Comparison of ENCODE assay signal across 15 cellular contexts in the genomic region with DNA sequence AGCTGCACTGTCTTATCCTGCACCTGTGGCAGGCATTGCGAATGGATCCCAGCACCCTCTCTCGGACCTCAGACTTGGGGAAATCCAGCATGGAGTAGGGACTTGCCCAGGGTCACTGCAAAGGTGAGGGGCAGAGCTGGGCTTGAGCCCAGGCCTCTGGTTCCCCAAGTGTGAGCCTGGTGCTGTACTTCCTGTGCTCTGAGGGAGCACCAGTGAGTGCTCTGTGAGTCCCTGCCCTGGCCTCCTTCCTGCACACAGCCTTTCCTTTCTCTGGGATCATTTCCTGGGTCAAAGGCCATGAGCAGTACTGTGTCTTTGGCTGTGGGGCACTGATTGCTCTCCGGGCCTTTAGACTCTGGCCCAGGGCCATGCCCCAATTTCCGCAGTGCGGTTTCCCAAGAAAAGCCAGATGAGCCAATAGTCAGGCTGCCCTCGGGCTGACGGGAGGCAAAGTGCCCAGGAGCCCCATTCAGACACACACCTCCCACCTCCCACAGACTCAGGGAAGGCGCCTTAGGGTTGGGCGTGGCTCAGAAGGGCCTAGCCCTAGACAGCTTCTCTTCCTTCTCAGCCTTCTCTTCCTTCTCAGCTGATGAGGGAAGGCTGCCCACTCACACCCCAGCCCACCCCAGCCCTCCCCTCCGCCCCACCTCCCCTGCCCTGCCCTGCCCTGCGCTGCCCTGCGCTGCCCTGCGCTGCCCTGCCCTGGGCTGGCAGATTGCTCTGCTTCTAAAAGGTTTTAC. TPM values are rescaled to one million over a fixed set of nuclear protein-coding genes. Genes with fewer than 3 reads are reported as not detected.
A peak's percentile ranks its signal among the peaks of the same experiment; 100 is the strongest.
DNase-seq lines count a peak whose midpoint lies in the region; ATAC-seq, FAIRE-seq and TF ChIP-seq lines count a peak whose summit lies in the region.
"Had no signal": no experiment of that assay in that cellular context is flagged by ENCODE, and none has a peak within 500 bp of the region (broad histone marks: within the 10 kb centered on the region; RNA-seq: fewer than 3 reads in every experiment).

No MANE protein-coding gene starts in this region.

- peaks cover 0 to 6% of the 10 kb centered on the region in 2 donors for H3K4me1 ChIP-seq in neuronal stem cell (ENCODE audit: control insufficient read depth in 2 of 2, insufficient read depth in 1 of 2, low read depth in 1 of 2, low read length in 2 of 2)

- H3K9ac ChIP-seq in neuronal stem cell (ENCODE audit: low read depth, low read length, poor library complexity), result no peak overlapping the region
- H3K9ac ChIP-seq: BLaER1 had no signal

- no peak for FAIRE-seq in GM12892 (lab: Jason Lieb, UNC)
- FAIRE-seq: GM19239 had no signal

- TF ChIP-seq CTCF in Calu3 (IDR thresholded peaks at IDR 0.05; ENCODE audit: unreplicated experiment), result no peak

- peaks cover 23% of the 10 kb centered on the region for H3K36me3 Mint-ChIP-seq in Calu3 (ENCODE audit: insufficient read depth, unreplicated experiment)

- H3K27ac ChIP-seq in epithelial cell of prostate (peak overlapping the region; percentile 99), neuronal stem cell (replicated peaks; ENCODE audit: low read length) (no peak overlapping the region)
- H3K27ac ChIP-seq: BLaER1, heart right ventricle had no signal

- no peak overlapping the region for H3K4me2 ChIP-seq in neuronal stem cell (ENCODE audit: insufficient read depth, low read length, poor library complexity, severe bottlenecking)
- H3K4me2 ChIP-seq: BLaER1 had no signal

- H3K4me3 ChIP-seq in neuronal stem cell (ENCODE audit: low read length in 2 of 2), result no peak overlapping the region
- H3K4me3 ChIP-seq: BLaER1, heart right ventricle had no signal

- peak overlapping the region; percentile 79 for H2AFZ ChIP-seq in neuronal stem cell (ENCODE audit: low read length)

- no peak overlapping the region for H2BK120ac ChIP-seq in neuronal stem cell (ENCODE audit: low read depth, low read length)

- H3K27ac Mint-ChIP-seq in Calu3 (ENCODE audit: unreplicated experiment), result peak overlapping the region; percentile 68

- WGBS in neuronal stem cell (ENCODE audit: extremely low coverage in 2 of 2, insufficient read length in 2 of 2, insufficient replicate concordance in 1 of 2), 2 donors, result no CpG with 5 or more reads among the region's 13 CpGs

- no peak for TF ChIP-seq POLR2A in GM12892 (IDR thresholded peaks at IDR 0.05; ENCODE audit: low read depth, low read length)

- H3K36me3 ChIP-seq in neuronal stem cell (replicated peaks in 1 of 2; ENCODE audit: control insufficient read depth in 2 of 2, insufficient read depth in 2 of 2, low read length in 2 of 2), result no peaks in the 10 kb centered on the region
- H3K36me3 ChIP-seq: BLaER1 had no signal

- intact Hi-C loops in Calu3 (cut with micrococcal nuclease; ENCODE audit: unreplicated experiment), result loop anchor here (5.0 kb wide), 1 partner anchor 70 kb away; no protein-coding TSS in a partner anchor

- H2BK5ac ChIP-seq in neuronal stem cell (ENCODE audit: low read length), result no peak overlapping the region

- BruUV-seq in Calu3 (replicated peaks; lab: Mats Ljungman, UMichigan), result no TSS peak

- H2AK5ac ChIP-seq in neuronal stem cell (ENCODE audit: low read depth, low read length), result no peak overlapping the region

- H3K23ac ChIP-seq in neuronal stem cell (ENCODE audit: low read depth, low read length, poor library complexity), result no peak overlapping the region

- CTCF ChIA-PET in Calu3 (lab: Charles Lee), result interaction anchor here (0.6 kb wide), 1 partner anchor 144 kb away, joined by 3 read pairs; no protein-coding TSS in a partner anchor

- H3K9me3 Mint-ChIP-seq in Calu3 (ENCODE audit: low read depth, unreplicated experiment), result no peaks in the 10 kb centered on the region

- ATAC-seq in GM18907 (IDR thresholded peaks at IDR 0.05; ENCODE audit: unreplicated experiment), result no peak

- no peak overlapping the region for H3K14ac ChIP-seq in neuronal stem cell (ENCODE audit: low read length)

- no peaks in the 10 kb centered on the region for H3K27me3 Mint-ChIP-seq in Calu3 (ENCODE audit: unreplicated experiment)

- no peak overlapping the region for H3K4ac ChIP-seq in neuronal stem cell (ENCODE audit: low read length)

- no peak overlapping the region for H2BK15ac ChIP-seq in neuronal stem cell (ENCODE audit: low read length)

- H3K4me1 Mint-ChIP-seq in Calu3 (ENCODE audit: low read depth, unreplicated experiment), result peaks cover 41% of the 10 kb centered on the region

- no peak overlapping the region for H3K18ac ChIP-seq in neuronal stem cell (ENCODE audit: low read length)

- no peak overlapping the region for H4K91ac ChIP-seq in neuronal stem cell (ENCODE audit: low read depth, low read length, poor library complexity)

- no peaks in the 10 kb centered on the region for H3K79me1 ChIP-seq in neuronal stem cell (ENCODE audit: low read depth, low read length)

- no peaks in the 10 kb centered on the region for H3K9me3 ChIP-seq in neuronal stem cell (replicated peaks in 1 of 2; ENCODE audit: control insufficient read depth in 2 of 2, insufficient read depth in 1 of 2, low read depth in 1 of 2, low read length in 2 of 2)
- H3K9me3 ChIP-seq: BLaER1, heart right ventricle had no signal

- H2BK12ac ChIP-seq in neuronal stem cell (ENCODE audit: low read length), result no peak overlapping the region

- H3K27me3 ChIP-seq in neuronal stem cell (ENCODE audit: control insufficient read depth in 3 of 3, insufficient read depth in 3 of 3, low read depth in 1 of 3, low read length in 3 of 3), result peaks cover 0 to 5% (median 0%) of the 10 kb centered on the region in 3 experiments
- H3K27me3 ChIP-seq: BLaER1, heart right ventricle had no signal

- DNase-seq in Calu3, result peak; percentile 84
- DNase-seq in NCI-H226, result peak; percentile 91
- peak; percentile 52 for DNase-seq in epithelial cell of prostate (ENCODE audit: low read depth, low spot score)
- no peak for DNase-seq in neuronal stem cell (ENCODE audit: low spot score)
- DNase-seq in activated T-cell treated with anti-CD3 and anti-CD28 coated beads for 4 hours, result no peak
- DNase-seq in GM12892 (ENCODE audit: insufficient read length), result no peak
- DNase-seq in AG08395 (ENCODE audit: low spot score), result no peak
- DNase-seq: activated CD4-positive, alpha-beta T cell treated with anti-CD3 and anti-CD28 coated beads for 1 hour; activated naive CD4-positive, alpha-beta T cell; heart right ventricle; NCI-H2081; RPMI8226 had no signal

- H4K8ac ChIP-seq in neuronal stem cell (ENCODE audit: low read depth, low read length), result no peak overlapping the region

- no peak overlapping the region for H3K4me3 Mint-ChIP-seq in Calu3 (ENCODE audit: low read depth, unreplicated experiment)

RNA-seq across cellular contexts. Expression of gene TRIM14, which starts 23.3 kb away (rescaled TPM):
- 34.1 and 54.0 TPM in 2 replicates for total RNA-seq in Calu3 (2022)
- 1.7 TPM for polyA plus RNA-seq in neuronal stem cell (2013, experiment 1 of 2)
- polyA plus RNA-seq in neuronal stem cell (2013, experiment 2 of 2), result 1.9 TPM
- polyA plus RNA-seq in GM12892 (2012; ENCODE audit: missing spikeins), result 20.8 TPM

RNA-seq across cellular contexts. Expression of gene CORO2A, which starts 50.1 kb away (rescaled TPM):
- 24.3 and 30.6 TPM in 2 replicates for total RNA-seq in Calu3 (2022)
- 4.3 TPM for polyA plus RNA-seq in neuronal stem cell (2013, experiment 1 of 2)
- polyA plus RNA-seq in neuronal stem cell (2013, experiment 2 of 2), result 4.5 TPM
- 2.2 TPM for polyA plus RNA-seq in GM12892 (2012; ENCODE audit: missing spikeins)

Comparison
In these comparisons a context has a peak if more than half of its experiments do, and no peak if none do; other contexts are left out.
1. DNase-seq: peak in Calu3 (single experiment), NCI-H226 (single experiment) and epithelial cell of prostate (single experiment); none in neuronal stem cell (single experiment), activated T-cell treated with anti-CD3 and anti-CD28 coated beads for 4 hours (single experiment), GM12892 (single experiment) and AG08395 (single experiment).